ENCODE assay signal across 19 cellular contexts in genomic region chr13:99301056-99301838, GRCh38. TPM values are rescaled to one million over a fixed set of nuclear protein-coding genes. Genes with fewer than 3 reads are reported as not detected.
DNase-seq lines count a peak whose midpoint lies in the region; ATAC-seq and TF ChIP-seq lines count a peak whose summit lies in the region.
"Had no signal": no experiment of that assay in that cellular context is flagged by ENCODE, and none has a peak within 500 bp of the region (broad histone marks: within the 10 kb centered on the region; RNA-seq: fewer than 3 reads in every experiment).

No MANE protein-coding gene starts in this region.

- peaks cover 14% of the 10 kb centered on the region for H3K36me3 ChIP-seq in CD4-positive, alpha-beta memory T cell (ENCODE audit: insufficient read depth, low read length)
- H3K36me3 ChIP-seq: cardiac muscle cell, right atrium auricular region had no signal

- TF ChIP-seq CTCF in GM12864 (IDR thresholded peaks at IDR 0.05; ENCODE audit: low read depth, low read length, missing control alignments) = no peak
- TF ChIP-seq CTCF in natural killer cell (IDR thresholded peaks at IDR 0.05) = no peak

- no peaks in the 10 kb centered on the region for H3K9me3 ChIP-seq in CD4-positive, alpha-beta memory T cell (ENCODE audit: control insufficient read depth in 1 of 2, low read length in 2 of 2)
- H3K9me3 ChIP-seq: BLaER1, heart left ventricle, right atrium auricular region, testis had no signal

- ATAC-seq in natural killer cell (peak in 2 of 3 donors; percentile 37), HG02798 (IDR thresholded peaks at IDR 0.05; ENCODE audit: poor library complexity, unreplicated experiment) (no peak)
- ATAC-seq: heart left ventricle had no signal

- peaks cover 82% of the 10 kb centered on the region for H3K4me1 ChIP-seq in CD4-positive, alpha-beta memory T cell (ENCODE audit: insufficient read depth, low read length)
- H3K4me1 ChIP-seq: right atrium auricular region, testis had no signal

- intact Hi-C loops in CD4-positive, alpha-beta memory T cell (cut with micrococcal nuclease) = loop anchor here (2.0 kb wide), 1 partner anchor 14 kb away; no protein-coding TSS in a partner anchor
- intact Hi-C loops in natural killer cell (cut with micrococcal nuclease) = loop anchor here (5.0 kb wide), 1 partner anchor 36 kb away; no protein-coding TSS in a partner anchor

- DNase-seq in CD4-positive, alpha-beta memory T cell = no peak
- DNase-seq in GM12864 (ENCODE audit: low read depth) = no peak
- DNase-seq in activated CD4-positive, alpha-beta memory T cell treated with anti-CD3 and anti-CD28 coated beads, Interleukin-2, amount 10 ng/mL, durations not matched to agents 7 days and 5 days = no peak
- no peak for DNase-seq in natural killer cell
- DNase-seq in Ammon's horn (ENCODE audit: low spot score) = no peak
- DNase-seq in NCI-H226 = no peak
- DNase-seq: effector CD4-positive, alpha-beta T cell; heart left ventricle; NCI-H1092; NCI-H748 treated with DMSO at 0.1 percent for 48 hours; stimulated activated CD4-positive, alpha-beta T cell treated with anti-CD3 and anti-CD28 coated beads, Interleukin-2, amount 100 ng/mL, for 24 hours; testis had no signal

- H3K27ac ChIP-seq in CD4-positive, alpha-beta memory T cell (ENCODE audit: low read depth, low read length) = peak overlapping the region; percentile 77
- H3K27ac ChIP-seq: BLaER1, cardiac muscle cell, KMS-11, testis had no signal

- H3K36me3 Mint-ChIP-seq in CD4-positive, alpha-beta memory T cell = peaks cover 61 to 77% of the 10 kb centered on the region in 2 donors
- H3K36me3 Mint-ChIP-seq in activated CD4-positive, alpha-beta memory T cell treated with anti-CD3 and anti-CD28 coated beads, Interleukin-2, amount 10 ng/mL, durations not matched to agents 7 days and 5 days (ENCODE audit: low read depth) = peaks cover 38% of the 10 kb centered on the region
- no peaks in the 10 kb centered on the region for H3K36me3 Mint-ChIP-seq in natural killer cell

- H3K4me3 Mint-ChIP-seq in CD4-positive, alpha-beta memory T cell = peak overlapping the region; percentile 68 to 100 (median 86)
- peak overlapping the region; percentile 56 for H3K4me3 Mint-ChIP-seq in activated CD4-positive, alpha-beta memory T cell treated with anti-CD3 and anti-CD28 coated beads, Interleukin-2, amount 10 ng/mL, durations not matched to agents 7 days and 5 days
- H3K4me3 Mint-ChIP-seq in natural killer cell = peak overlapping the region; percentile 57

- peak overlapping the region; percentile 78 to 80 for H3K4me3 ChIP-seq in CD4-positive, alpha-beta memory T cell (ENCODE audit: low read length in 2 of 2)
- peak overlapping the region; percentile 42 for H3K4me3 ChIP-seq in GM12864 (ENCODE audit: low read depth, low read length)
- H3K4me3 ChIP-seq: BLaER1, cardiac muscle cell, heart left ventricle, right atrium auricular region, testis had no signal

- H3K27me3 Mint-ChIP-seq in CD4-positive, alpha-beta memory T cell = no peaks in the 10 kb centered on the region
- H3K27me3 Mint-ChIP-seq in activated CD4-positive, alpha-beta memory T cell treated with anti-CD3 and anti-CD28 coated beads, Interleukin-2, amount 10 ng/mL, durations not matched to agents 7 days and 5 days = no peaks in the 10 kb centered on the region
- H3K27me3 Mint-ChIP-seq in natural killer cell (ENCODE audit: low read depth in 2 of 2) = no peaks in the 10 kb centered on the region

- no peaks in the 10 kb centered on the region for H3K27me3 ChIP-seq in CD4-positive, alpha-beta memory T cell (ENCODE audit: insufficient read depth, low read length)
- H3K27me3 ChIP-seq: BLaER1, cardiac muscle cell, heart left ventricle, right atrium auricular region, testis had no signal

- H3K27ac Mint-ChIP-seq in CD4-positive, alpha-beta memory T cell = peak overlapping the region; percentile 65 to 99 (median 92)
- H3K27ac Mint-ChIP-seq in activated CD4-positive, alpha-beta memory T cell treated with anti-CD3 and anti-CD28 coated beads, Interleukin-2, amount 10 ng/mL, durations not matched to agents 7 days and 5 days = peak overlapping the region; percentile 84
- H3K27ac Mint-ChIP-seq in natural killer cell = peak overlapping the region in 1 of 2 donors; percentile 74

- CTCF ChIA-PET in CD4-positive, alpha-beta memory T cell (lab: Charles Lee; ENCODE audit: partially characterized antibody) = interaction anchor here (0.9 to 14.1 kb wide), 12 partner anchors 8 to 134 kb away, joined by 3 to 217 read pairs (median 8); no protein-coding TSS in a partner anchor
- CTCF ChIA-PET in activated CD4-positive, alpha-beta memory T cell treated with anti-CD3 and anti-CD28 coated beads, Interleukin-2, amount 10 ng/mL, durations not matched to agents 7 days and 5 days (lab: Charles Lee) = interaction anchor here (1.0 to 5.3 kb wide), 7 partner anchors 29 to 136 kb away, joined by 3 to 39 read pairs (median 8); no protein-coding TSS in a partner anchor

- H3K4me1 Mint-ChIP-seq in CD4-positive, alpha-beta memory T cell = peaks cover 48 to 80% (median 59%) of the 10 kb centered on the region in 4 donors
- peaks cover 84% of the 10 kb centered on the region for H3K4me1 Mint-ChIP-seq in activated CD4-positive, alpha-beta memory T cell treated with anti-CD3 and anti-CD28 coated beads, Interleukin-2, amount 10 ng/mL, durations not matched to agents 7 days and 5 days
- H3K4me1 Mint-ChIP-seq in natural killer cell = peaks cover 70% of the 10 kb centered on the region in 2 donors

- H3K9me3 Mint-ChIP-seq in CD4-positive, alpha-beta memory T cell = no peaks in the 10 kb centered on the region
- no peaks in the 10 kb centered on the region for H3K9me3 Mint-ChIP-seq in activated CD4-positive, alpha-beta memory T cell treated with anti-CD3 and anti-CD28 coated beads, Interleukin-2, amount 10 ng/mL, durations not matched to agents 7 days and 5 days
- H3K9me3 Mint-ChIP-seq in natural killer cell = no peaks in the 10 kb centered on the region

- POLR2A ChIA-PET in CD4-positive, alpha-beta memory T cell (lab: Charles Lee; ENCODE audit: partially characterized antibody) = interaction anchor here (0.7 to 19.6 kb wide), 22 partner anchors 6 to 301 kb away, joined by 3 to 929 read pairs (median 43); partner anchors contain the start of genes GPR18, GPR183, TM9SF2 and UBAC2
- POLR2A ChIA-PET in activated CD4-positive, alpha-beta memory T cell treated with anti-CD3 and anti-CD28 coated beads, Interleukin-2, amount 10 ng/mL, durations not matched to agents 7 days and 5 days (lab: Charles Lee) = interaction anchor here (1.5 to 14.1 kb wide), 10 partner anchors 8 to 134 kb away, joined by 5 to 393 read pairs (median 64); partner anchors contain the start of genes GPR18 and UBAC2

RNA-seq across cellular contexts. Expression of gene GPR183, which starts 6.0 kb away (rescaled TPM):
- 100 to 1,000 TPM; 203 to 204 TPM for total RNA-seq in CD4-positive, alpha-beta memory T cell
- 100 to 1,000 TPM; 563 to 954 TPM for polyA plus RNA-seq in CD4-positive, alpha-beta memory T cell
- total RNA-seq in activated CD4-positive, alpha-beta memory T cell treated with anti-CD3 and anti-CD28 coated beads, Interleukin-2, amount 10 ng/mL, durations not matched to agents 7 days and 5 days = 10 to 100 TPM; 43.7 to 46.2 TPM
- 10 to 100 TPM; 20.0 to 47.0 (median 41.1) TPM for total RNA-seq in natural killer cell
- total RNA-seq: fibroblast of lung had no signal

RNA-seq across cellular contexts. Expression of gene GPR18, which starts 43.1 kb away (rescaled TPM):
- 10 to 100 TPM; 21.5 to 22.8 TPM for total RNA-seq in CD4-positive, alpha-beta memory T cell
- polyA plus RNA-seq in CD4-positive, alpha-beta memory T cell = 10 to 100 TPM; 23.1 to 29.5 TPM
- 10 to 100 TPM; 10.3 to 10.4 TPM for total RNA-seq in activated CD4-positive, alpha-beta memory T cell treated with anti-CD3 and anti-CD28 coated beads, Interleukin-2, amount 10 ng/mL, durations not matched to agents 7 days and 5 days
- total RNA-seq in natural killer cell = 10 to 100 TPM; 11.4 to 41.7 (median 25.5) TPM
- total RNA-seq: cardiac muscle cell, fibroblast of lung, lung microvascular endothelial cell had no signal
- polyA plus RNA-seq: fibroblast of lung had no signal

Comparison
In these comparisons a context has a peak if more than half of its experiments do, and no peak if none do; other contexts are left out.
1. RNA of gene GPR183, which starts 6.0 kb away (total RNA-seq): 203 to 204 TPM in CD4-positive, alpha-beta memory T cell; 43.7 to 46.2 TPM in activated CD4-positive, alpha-beta memory T cell treated with anti-CD3 and anti-CD28 coated beads, Interleukin-2, amount 10 ng/mL, durations not matched to agents 7 days and 5 days and 20.0 to 47.0 TPM in natural killer cell; every median in the first group is over 4 times any median in the second.
2. Peak in every context shown above with its lines, with median percentiles within 50 percentile points of each other: H3K4me3 Mint-ChIP-seq.